8 cellular contexts compared by ENCODE assay signal in the genomic region with DNA sequence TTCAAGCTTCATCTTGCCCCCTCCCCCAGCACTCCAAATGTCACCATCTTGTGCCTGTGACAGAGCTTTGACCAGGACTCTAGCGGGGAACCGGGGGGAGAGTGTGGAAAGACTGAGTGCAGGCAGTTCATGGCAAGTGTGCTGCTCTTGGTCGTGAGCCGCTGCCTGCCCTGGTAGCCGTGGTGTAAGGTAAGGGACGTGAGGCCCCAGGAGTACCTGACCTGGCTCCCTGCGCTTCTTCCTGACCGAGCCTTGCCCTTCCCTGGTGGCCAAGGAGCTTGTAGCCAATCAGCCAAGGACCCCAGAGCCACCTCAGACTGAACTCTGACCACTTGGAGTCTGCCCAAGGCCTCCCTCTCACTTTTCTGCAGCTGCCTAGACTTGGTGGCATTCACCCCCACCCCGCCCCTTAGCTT. TPM values are rescaled to one million over a fixed set of nuclear protein-coding genes. Genes with fewer than 3 reads are reported as not detected.
A peak's percentile ranks its signal among the peaks of the same experiment; 100 is the strongest.
DNase-seq lines count a peak whose midpoint lies in the region; ATAC-seq and TF ChIP-seq lines count a peak whose summit lies in the region.

No MANE protein-coding gene starts in this region.

- H3K27ac ChIP-seq in OCI-LY1 (ENCODE audit: low read depth, low read length, poor library complexity, severe bottlenecking) (peak overlapping the region; percentile 68), cingulate gyrus (ENCODE audit: low read depth, low read length) (peak overlapping the region; percentile 69)

- H3K27me3 ChIP-seq in BE2C: no peaks in the 10 kb centered on the region
- peaks cover 6% of the 10 kb centered on the region for H3K27me3 ChIP-seq in OCI-LY1 (ENCODE audit: insufficient read depth, low read length)

- TF ChIP-seq CTCF in BE2C (IDR thresholded peaks at IDR 0.05; ENCODE audit: low read depth, low read length): no peak
- no peak for TF ChIP-seq CTCF in OCI-LY1 (IDR thresholded peaks at IDR 0.05; ENCODE audit: low read length)
- no peak for TF ChIP-seq CTCF in lower leg skin (IDR thresholded peaks at IDR 0.05)

- H3K36me3 Mint-ChIP-seq in naive thymus-derived CD8-positive, alpha-beta T cell: peaks cover 0 to 5% (median 0%) of the 10 kb centered on the region in 3 donors

- no peaks in the 10 kb centered on the region for H3F3A ChIP-seq in OCI-LY1 (ENCODE audit: insufficient read depth, low read length)

- no peak for ATAC-seq in naive thymus-derived CD8-positive, alpha-beta T cell
- no peak for ATAC-seq in HG02798 (IDR thresholded peaks at IDR 0.05; ENCODE audit: poor library complexity, unreplicated experiment)

- DNase-seq in BE2C: no peak
- DNase-seq in naive thymus-derived CD8-positive, alpha-beta T cell: no peak
- DNase-seq in mesenteric fat pad (ENCODE audit: low spot score): no peak
- DNase-seq in retina: no peak
- no peak for DNase-seq in lower leg skin (ENCODE audit: low spot score in 2 of 2)

- peaks cover 2% of the 10 kb centered on the region; the same call in 1 of the 2 replicates for H3K4me1 ChIP-seq in BE2C
- H3K4me1 ChIP-seq in OCI-LY1 (ENCODE audit: insufficient read depth, low read length, severe bottlenecking): peaks cover 56% of the 10 kb centered on the region

- 65 to 67% methylated on average over 9 of the region's 9 CpGs for WGBS in lower leg skin, 2 donors

- H3K4me3 ChIP-seq in BE2C (ENCODE audit: low read depth, low read length) (peak overlapping the region; percentile 67), OCI-LY1 (ENCODE audit: low read depth, low read length, poor library complexity, severe bottlenecking) (peak overlapping the region; percentile 91), lower leg skin (ENCODE audit: low read depth, poor library complexity, severe bottlenecking) (no peak overlapping the region)

- H3K9me2 ChIP-seq in OCI-LY1 (ENCODE audit: low read depth, low read length): no peaks in the 10 kb centered on the region

- intact Hi-C loops in lower leg skin (cut with DNase I; ENCODE audit: low total_unique reads): no loop called here

- H3K36me3 ChIP-seq in BE2C (no peaks in the 10 kb centered on the region), OCI-LY1 (ENCODE audit: insufficient read depth, low read length) (no peaks in the 10 kb centered on the region)

- no peaks in the 10 kb centered on the region for H4K20me1 ChIP-seq in OCI-LY1 (ENCODE audit: insufficient read depth, low read length)

- POLR2A ChIA-PET in naive thymus-derived CD8-positive, alpha-beta T cell (lab: Charles Lee): interaction anchor here (0.9 to 15.9 kb wide), 13 partner anchors 9 to 228 kb away, joined by 3 to 303 read pairs (median 7); partner anchors contain the start of gene CHRM4

- peaks cover 56 to 87% (median 83%) of the 10 kb centered on the region in 4 donors for H3K4me1 Mint-ChIP-seq in naive thymus-derived CD8-positive, alpha-beta T cell

- H3K27ac Mint-ChIP-seq in naive thymus-derived CD8-positive, alpha-beta T cell: peak overlapping the region; percentile 91 to 98 (median 94)

- TF ChIP-seq POLR2A in lower leg skin (IDR thresholded peaks at IDR 0.05): no peak

- H2AFZ ChIP-seq in OCI-LY1 (ENCODE audit: low read length): no peak overlapping the region

- H3K27me3 Mint-ChIP-seq in naive thymus-derived CD8-positive, alpha-beta T cell: no peaks in the 10 kb centered on the region

- H3K9me3 ChIP-seq in BE2C (no peaks in the 10 kb centered on the region), OCI-LY1 (ENCODE audit: low read length) (no peaks in the 10 kb centered on the region)

- no peaks in the 10 kb centered on the region for H3K79me2 ChIP-seq in OCI-LY1 (ENCODE audit: insufficient read depth, low read length)

- H3K9ac ChIP-seq in OCI-LY1 (ENCODE audit: low read length): peak overlapping the region; percentile 92

- H3K4me2 ChIP-seq in OCI-LY1 (ENCODE audit: low read length): peak overlapping the region; percentile 94

- H3K9me3 Mint-ChIP-seq in naive thymus-derived CD8-positive, alpha-beta T cell: no peaks in the 10 kb centered on the region

- peak overlapping the region; percentile 78 to 98 (median 94) for H3K4me3 Mint-ChIP-seq in naive thymus-derived CD8-positive, alpha-beta T cell

RNA-seq across cellular contexts. Expression of gene DGKZ, which starts 1.3 kb away (rescaled TPM):
- 74.7 TPM for polyA plus RNA-seq in BE2C (2012; ENCODE audit: insufficient read depth, insufficient read length, low read depth)
- 100 to 1,000 TPM; 234 to 243 TPM for total RNA-seq in naive thymus-derived CD8-positive, alpha-beta T cell
- polyA plus RNA-seq in naive thymus-derived CD8-positive, alpha-beta T cell: 10 to 100 TPM; 47.1 to 71.0 (median 52.5) TPM
- total RNA-seq in mesenteric fat pad (54.3 TPM), lower leg skin (10 to 100 TPM; 41.8 to 86.4 (median 60.3) TPM)

RNA-seq across cellular contexts. Expression of gene MDK, which starts 32.9 kb away (rescaled TPM):
- polyA plus RNA-seq in BE2C (2012; ENCODE audit: insufficient read depth, insufficient read length, low read depth): 215 TPM
- 1 to 10 TPM; 7.2 to 8.0 TPM for total RNA-seq in naive thymus-derived CD8-positive, alpha-beta T cell
- polyA plus RNA-seq in naive thymus-derived CD8-positive, alpha-beta T cell: under 1 TPM in 1 of 3 donors, not detected in 2; 0.52 TPM
- total RNA-seq in mesenteric fat pad (13.9 TPM), lower leg skin (10 to 100 TPM in 3 of 4 donors, 1 to 10 TPM in 1; 6.0 to 19.4 (median 12.0) TPM)

RNA-seq across cellular contexts. Expression of gene CHRM4, which starts 43.0 kb away (rescaled TPM):
- polyA plus RNA-seq in BE2C (2012; ENCODE audit: insufficient read depth, insufficient read length, low read depth): not detected
- under 1 TPM; 0.25 to 0.73 TPM for total RNA-seq in naive thymus-derived CD8-positive, alpha-beta T cell
- under 1 TPM in 2 of 3 donors, not detected in 1; 0.16 to 0.18 TPM for polyA plus RNA-seq in naive thymus-derived CD8-positive, alpha-beta T cell
- total RNA-seq in mesenteric fat pad: not detected
- 1 to 10 TPM; 1.2 to 8.1 (median 3.3) TPM for total RNA-seq in lower leg skin
